Comparison of ENCODE assay signal across 8 cellular contexts in the genomic region with DNA sequence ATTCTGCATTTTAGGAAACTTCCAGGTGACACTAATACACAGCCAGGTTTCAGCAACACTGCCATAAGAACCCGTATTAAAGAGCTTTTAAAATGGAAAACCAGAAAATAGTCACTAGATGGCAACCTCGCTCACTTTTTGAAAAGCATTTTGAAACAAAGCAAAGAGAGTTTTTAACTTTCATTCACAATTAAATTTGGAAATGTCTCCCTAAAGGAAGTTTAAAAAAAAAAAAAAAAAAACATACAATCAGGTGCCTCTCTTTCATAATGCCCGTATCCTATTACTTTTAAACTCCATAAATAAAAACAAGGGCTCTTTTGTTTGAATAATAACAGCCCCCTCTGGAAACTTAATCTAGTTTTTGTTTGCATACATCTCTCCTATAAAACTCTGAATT. TPM values are rescaled to one million over a fixed set of nuclear protein-coding genes. Genes with fewer than 3 reads are reported as not detected.
DNase-seq lines count a peak whose midpoint lies in the region; ATAC-seq and TF ChIP-seq lines count a peak whose summit lies in the region.

No MANE protein-coding gene starts in this region.

- BruUV-seq in Calu3 (replicated peaks; lab: Mats Ljungman, UMichigan), result no TSS peak

- intact Hi-C loops in Calu3 (cut with micrococcal nuclease; ENCODE audit: unreplicated experiment), result loop anchor here (1.0 to 5.0 kb wide), 4 partner anchors 85 to 359 kb away; no protein-coding TSS in a partner anchor

- peak overlapping the region; percentile 66 for H3K27ac Mint-ChIP-seq in Calu3 (ENCODE audit: unreplicated experiment)
- H3K27ac Mint-ChIP-seq in activated T-cell treated with anti-CD3 and anti-CD28 coated beads, Interleukin-2, amount 50 U/mL, for 72 hours, result no peak overlapping the region

- H3K9me3 Mint-ChIP-seq in Calu3 (ENCODE audit: low read depth, unreplicated experiment), result no peaks in the 10 kb centered on the region
- no peaks in the 10 kb centered on the region for H3K9me3 Mint-ChIP-seq in activated T-cell treated with anti-CD3 and anti-CD28 coated beads, Interleukin-2, amount 50 U/mL, for 72 hours

- peak; percentile 38 for ATAC-seq in HG03432 (IDR thresholded peaks at IDR 0.05; ENCODE audit: unreplicated experiment)
- ATAC-seq in HG03045 (IDR thresholded peaks at IDR 0.05; ENCODE audit: unreplicated experiment), result no peak
- ATAC-seq in activated T-cell treated with anti-CD3 and anti-CD28 coated beads, Interleukin-2, amount 50 U/mL, for 72 hours (replicated peaks in 1 of 2), result no peak

- H3K4me3 Mint-ChIP-seq in Calu3 (ENCODE audit: low read depth, unreplicated experiment), result peak overlapping the region; percentile 4
- H3K4me3 Mint-ChIP-seq in activated T-cell treated with anti-CD3 and anti-CD28 coated beads, Interleukin-2, amount 50 U/mL, for 72 hours, result no peak overlapping the region

- peaks cover 58% of the 10 kb centered on the region for H3K4me1 Mint-ChIP-seq in Calu3 (ENCODE audit: low read depth, unreplicated experiment)
- H3K4me1 Mint-ChIP-seq in activated T-cell treated with anti-CD3 and anti-CD28 coated beads, Interleukin-2, amount 50 U/mL, for 72 hours (ENCODE audit: low read depth), result peaks cover 10% of the 10 kb centered on the region

- DNase-seq in Calu3 (no peak), RKO (ENCODE audit: low spot score) (peak; percentile 60), fibroblast of mammary gland (ENCODE audit: low read depth) (peak; percentile 58), retinal pigment epithelial cell (ENCODE audit: low read depth) (no peak), islet precursor cell (no peak)
- DNase-seq in activated T-cell treated with anti-CD3 and anti-CD28 coated beads, Interleukin-2, amount 50 U/mL, for 72 hours, result no peak

- CTCF ChIA-PET in Calu3 (lab: Charles Lee), result interaction anchor here (0.7 to 2.7 kb wide), 11 partner anchors 30 to 245 kb away, joined by 3 to 26 read pairs (median 5); partner anchors contain the start of gene SPP1

- TF ChIP-seq CTCF in Calu3 (IDR thresholded peaks at IDR 0.05; ENCODE audit: unreplicated experiment), result peak; percentile 21
- TF ChIP-seq CTCF in fibroblast of mammary gland (conservative IDR thresholded peaks at IDR 0.05; ENCODE audit: control insufficient read depth, insufficient read depth, low read depth, low read length), result peak; percentile 48
- peak; percentile 50 for TF ChIP-seq CTCF in retinal pigment epithelial cell (conservative IDR thresholded peaks at IDR 0.05; ENCODE audit: low read depth, low read length)

- H3K4me3 ChIP-seq in fibroblast of mammary gland (ENCODE audit: control insufficient read depth, low read depth, low read length), result no peak overlapping the region
- H3K4me3 ChIP-seq in retinal pigment epithelial cell (ENCODE audit: low read length), result no peak overlapping the region

- H3K27me3 Mint-ChIP-seq in Calu3 (ENCODE audit: unreplicated experiment), result no peaks in the 10 kb centered on the region
- H3K27me3 Mint-ChIP-seq in activated T-cell treated with anti-CD3 and anti-CD28 coated beads, Interleukin-2, amount 50 U/mL, for 72 hours (ENCODE audit: low read depth), result peaks cover 22% of the 10 kb centered on the region

- H3K36me3 Mint-ChIP-seq in Calu3 (ENCODE audit: insufficient read depth, unreplicated experiment), result no peaks in the 10 kb centered on the region
- no peaks in the 10 kb centered on the region for H3K36me3 Mint-ChIP-seq in activated T-cell treated with anti-CD3 and anti-CD28 coated beads, Interleukin-2, amount 50 U/mL, for 72 hours (ENCODE audit: insufficient read depth in 2 of 2)

RNA-seq across cellular contexts. Expression of gene MEPE, which starts 20.3 kb away (rescaled TPM):
- not detected in 2 replicates for total RNA-seq in Calu3 (2022)
- total RNA-seq in activated T-cell treated with anti-CD3 and anti-CD28 coated beads, Interleukin-2, amount 50 U/mL, for 72 hours, result not detected

RNA-seq across cellular contexts. Expression of gene IBSP, which starts 53.8 kb away (rescaled TPM):
- not detected in 2 replicates for total RNA-seq in Calu3 (2022)
- total RNA-seq in activated T-cell treated with anti-CD3 and anti-CD28 coated beads, Interleukin-2, amount 50 U/mL, for 72 hours, result not detected

Comparison
In these comparisons a context has a peak if more than half of its experiments do, and no peak if none do; other contexts are left out.
1. DNase-seq: peak in RKO (single experiment) and fibroblast of mammary gland (single experiment); none in Calu3 (single experiment), retinal pigment epithelial cell (single experiment), islet precursor cell (single experiment) and activated T-cell treated with anti-CD3 and anti-CD28 coated beads, Interleukin-2, amount 50 U/mL, for 72 hours (0 of 2).
2. Peak in every context shown above with its lines, with median percentiles within 50 percentile points of each other: CTCF ChIP-seq.